In genomic region chr2:87455850-87456249, GRCh38 we compare ENCODE assay signal across 8 cellular contexts.
DNase-seq lines count a peak whose midpoint lies in the region; ATAC-seq and TF ChIP-seq lines count a peak whose summit lies in the region.
"Not testable (repeated sequence)": the region's sequence is repeated elsewhere in the genome, so short reads cannot be mapped to it uniquely, and the experiment has no call there.

No MANE protein-coding gene starts in this region.

- TF ChIP-seq CTCF in GM06990 (IDR thresholded peaks at IDR 0.05; ENCODE audit: insufficient read depth, low read length, poor library complexity, severe bottlenecking); RWPE1 (conservative IDR thresholded peaks at IDR 0.05; ENCODE audit: low read depth); fibroblast of mammary gland (conservative IDR thresholded peaks at IDR 0.05; ENCODE audit: control insufficient read depth, insufficient read depth, low read depth, low read length): not testable (repeated sequence)

- H3K4me1 Mint-ChIP-seq in activated naive CD8-positive, alpha-beta T cell treated with anti-CD3 and anti-CD28 coated beads for 36 hours: peaks cover 10% of the 10 kb centered on the region
- H3K4me1 Mint-ChIP-seq in stimulated activated naive CD8-positive, alpha-beta T cell treated with anti-CD3 and anti-CD28 coated beads, Interleukin-15, Interleukin-2, amounts not matched to agents 100 ng/mL and 50 ng/mL, for 24 hours (ENCODE audit: low read depth): peaks cover 29% of the 10 kb centered on the region

- peak overlapping the region; percentile 74 for H3K27ac ChIP-seq in RWPE1
- H3K27ac ChIP-seq in mucosa of rectum (ENCODE audit: low read depth in 2 of 2, low read length in 2 of 2): peak overlapping the region; percentile 29 to 32

- H3K4me3 ChIP-seq in GM06990 (replicated peaks; ENCODE audit: low read depth, low read length) (peak overlapping the region; percentile 52), fibroblast of mammary gland (ENCODE audit: control insufficient read depth, low read depth, low read length) (peak overlapping the region; percentile 53), mucosa of rectum (ENCODE audit: low read length in 2 of 2) (peak overlapping the region in 1 of 2 donors; percentile 41)

- peak; percentile 38 for ATAC-seq in GM21528 (IDR thresholded peaks at IDR 0.05; ENCODE audit: low FRiP score, unreplicated experiment)
- ATAC-seq in HG03103 (IDR thresholded peaks at IDR 0.05; ENCODE audit: low read depth, unreplicated experiment): peak; percentile 13

- H3K9me3 ChIP-seq in mucosa of rectum (ENCODE audit: control insufficient read depth in 2 of 2, low read length in 2 of 2): not testable (repeated sequence)

- not testable (repeated sequence) for DNase-seq in GM06990 (ENCODE audit: extremely low read depth, insufficient read length); RWPE1 (ENCODE audit: low spot score); activated naive CD8-positive, alpha-beta T cell treated with anti-CD3 and anti-CD28 coated beads for 36 hours; fibroblast of mammary gland (ENCODE audit: low read depth)

- H3K36me3 Mint-ChIP-seq in activated naive CD8-positive, alpha-beta T cell treated with anti-CD3 and anti-CD28 coated beads for 36 hours; stimulated activated naive CD8-positive, alpha-beta T cell treated with anti-CD3 and anti-CD28 coated beads, Interleukin-15, Interleukin-2, amounts not matched to agents 100 ng/mL and 50 ng/mL, for 24 hours (ENCODE audit: low read depth): not testable (repeated sequence)

- not testable (repeated sequence) for H3K27ac Mint-ChIP-seq in activated naive CD8-positive, alpha-beta T cell treated with anti-CD3 and anti-CD28 coated beads for 36 hours
- H3K27ac Mint-ChIP-seq in stimulated activated naive CD8-positive, alpha-beta T cell treated with anti-CD3 and anti-CD28 coated beads, Interleukin-15, Interleukin-2, amounts not matched to agents 100 ng/mL and 50 ng/mL, for 24 hours: peak overlapping the region; percentile 26

- not testable (repeated sequence) for H3K4me1 ChIP-seq in mucosa of rectum (ENCODE audit: control insufficient read depth in 2 of 2, insufficient read depth in 2 of 2, low read length in 2 of 2)

- H3K27me3 Mint-ChIP-seq in activated naive CD8-positive, alpha-beta T cell treated with anti-CD3 and anti-CD28 coated beads for 36 hours; stimulated activated naive CD8-positive, alpha-beta T cell treated with anti-CD3 and anti-CD28 coated beads, Interleukin-15, Interleukin-2, amounts not matched to agents 100 ng/mL and 50 ng/mL, for 24 hours: not testable (repeated sequence)

- H3K4me3 Mint-ChIP-seq in activated naive CD8-positive, alpha-beta T cell treated with anti-CD3 and anti-CD28 coated beads for 36 hours: peak overlapping the region; percentile 64
- peak overlapping the region; percentile 67 for H3K4me3 Mint-ChIP-seq in stimulated activated naive CD8-positive, alpha-beta T cell treated with anti-CD3 and anti-CD28 coated beads, Interleukin-15, Interleukin-2, amounts not matched to agents 100 ng/mL and 50 ng/mL, for 24 hours

- CTCF ChIA-PET in RWPE1 (lab: Yijun Ruan, JAX): not testable (repeated sequence)

- H3K27me3 ChIP-seq in GM06990 (replicated peaks; ENCODE audit: control insufficient read depth, insufficient read depth, low read length); mucosa of rectum (ENCODE audit: control insufficient read depth in 2 of 2, insufficient read depth in 2 of 2, low read length in 2 of 2): not testable (repeated sequence)

- POLR2A ChIA-PET in RWPE1 (lab: Yijun Ruan, JAX; ENCODE audit: low non-redundant PET): not testable (repeated sequence)

- H3K36me3 ChIP-seq in GM06990 (ENCODE audit: control insufficient read depth, insufficient read depth, low read length); mucosa of rectum (ENCODE audit: control insufficient read depth in 2 of 2, insufficient read depth in 2 of 2, low read length in 2 of 2): not testable (repeated sequence)

- H3K9ac ChIP-seq in mucosa of rectum (ENCODE audit: low read depth in 1 of 2, low read length in 2 of 2): not testable (repeated sequence)

- H3K9me3 Mint-ChIP-seq in activated naive CD8-positive, alpha-beta T cell treated with anti-CD3 and anti-CD28 coated beads for 36 hours; stimulated activated naive CD8-positive, alpha-beta T cell treated with anti-CD3 and anti-CD28 coated beads, Interleukin-15, Interleukin-2, amounts not matched to agents 100 ng/mL and 50 ng/mL, for 24 hours: not testable (repeated sequence)
